8 cellular contexts compared by ENCODE assay signal in the genomic region with DNA sequence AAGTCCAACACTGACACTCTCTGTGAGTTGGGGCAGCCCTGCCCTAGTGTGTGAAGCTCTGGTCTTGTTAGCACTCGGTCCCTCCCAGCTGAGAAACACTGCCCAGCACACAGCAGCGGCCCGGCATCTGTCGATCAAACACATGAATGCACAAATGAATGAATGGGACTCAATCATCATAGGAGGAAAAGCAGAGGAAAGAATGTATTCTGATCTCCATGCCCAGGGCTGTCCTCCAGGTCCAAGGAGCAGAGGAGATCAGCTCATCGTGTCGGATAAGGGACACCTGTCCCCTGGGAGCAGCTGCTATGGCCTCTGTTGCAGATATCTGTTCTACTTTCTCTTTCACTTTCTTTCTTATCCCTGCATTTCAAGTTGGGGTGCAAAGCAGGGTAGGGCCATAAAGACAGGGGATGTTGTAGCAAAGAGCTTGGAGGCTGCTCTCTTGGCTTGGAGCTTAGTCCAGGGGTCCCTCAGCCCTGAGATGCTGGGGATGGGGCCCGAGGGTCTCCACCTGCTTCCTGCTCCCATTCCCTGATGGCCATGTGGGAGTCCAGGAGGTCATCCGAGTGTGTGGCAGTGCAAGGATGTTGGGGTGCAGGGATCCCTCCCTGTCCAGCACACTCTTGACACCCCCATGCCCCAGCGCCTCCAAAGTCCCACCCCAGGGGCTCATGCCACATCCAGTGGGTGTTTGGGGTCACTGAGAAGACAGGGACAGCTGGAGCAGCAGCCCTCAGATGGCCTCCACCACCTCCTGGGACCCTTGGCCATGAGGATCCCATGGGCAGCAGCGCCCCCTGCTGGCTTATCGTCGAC.
DNase-seq lines count a peak whose midpoint lies in the region; ATAC-seq and TF ChIP-seq lines count a peak whose summit lies in the region.

No MANE protein-coding gene starts in this region.

- peak overlapping the region; percentile 14 to 38 for H3K4me3 Mint-ChIP-seq in effector memory CD8-positive, alpha-beta T cell
- no peak overlapping the region for H3K4me3 Mint-ChIP-seq in progenitor cell of endocrine pancreas (ENCODE audit: low read depth)

- peak; percentile 30 for ATAC-seq in effector memory CD8-positive, alpha-beta T cell (replicated peaks)
- ATAC-seq in GM21529 (IDR thresholded peaks at IDR 0.05; ENCODE audit: unreplicated experiment): no peak

- H3K27ac ChIP-seq in RWPE1: no peak overlapping the region

- CTCF ChIA-PET in RWPE1 (lab: Yijun Ruan, JAX): interaction anchor here (0.6 to 4.2 kb wide), 5 partner anchors 15 to 711 kb away, joined by 3 to 63 read pairs (median 3); no protein-coding TSS in a partner anchor

- POLR2A ChIA-PET in RWPE1 (lab: Yijun Ruan, JAX; ENCODE audit: low non-redundant PET): no interaction called here

- H3K36me3 Mint-ChIP-seq in effector memory CD8-positive, alpha-beta T cell (ENCODE audit: insufficient read depth): peaks cover 3% of the 10 kb centered on the region
- no peaks in the 10 kb centered on the region for H3K36me3 Mint-ChIP-seq in progenitor cell of endocrine pancreas (ENCODE audit: insufficient read depth)

- TF ChIP-seq CTCF in progenitor cell of endocrine pancreas (IDR thresholded peaks at IDR 0.05; ENCODE audit: unreplicated experiment) (peak; percentile 41), RWPE1 (conservative IDR thresholded peaks at IDR 0.05; ENCODE audit: low read depth) (no peak)

- H3K27me3 Mint-ChIP-seq in effector memory CD8-positive, alpha-beta T cell: peaks cover 13 to 50% of the 10 kb centered on the region in 2 donors
- H3K27me3 Mint-ChIP-seq in progenitor cell of endocrine pancreas: peaks cover 54% of the 10 kb centered on the region

- peaks cover 33% of the 10 kb centered on the region in 2 donors for H3K4me1 Mint-ChIP-seq in effector memory CD8-positive, alpha-beta T cell (ENCODE audit: low read depth in 2 of 2)
- H3K4me1 Mint-ChIP-seq in progenitor cell of endocrine pancreas (ENCODE audit: low read depth): peaks cover 7% of the 10 kb centered on the region

- no peaks in the 10 kb centered on the region for H3K9me3 Mint-ChIP-seq in effector memory CD8-positive, alpha-beta T cell
- no peaks in the 10 kb centered on the region for H3K9me3 Mint-ChIP-seq in progenitor cell of endocrine pancreas (ENCODE audit: low read depth)

- H3K27ac Mint-ChIP-seq in effector memory CD8-positive, alpha-beta T cell: peak overlapping the region in 1 of 2 donors; percentile 78
- no peak overlapping the region for H3K27ac Mint-ChIP-seq in progenitor cell of endocrine pancreas

- DNase-seq in activated gamma-delta T cell treated with Interleukin-2 at 50 U/mL for 16 hours (peak; percentile 31), activated gamma-delta T cell (lab: John Stamatoyannopoulos, UW) (no peak), UCSD-AML1 (lab: John Stamatoyannopoulos, UW; ENCODE audit: unreplicated experiment) (peak; percentile 42), progenitor cell of endocrine pancreas (ENCODE audit: low spot score, unreplicated experiment) (peak; percentile 27), occipital lobe (lab: John Stamatoyannopoulos, UW) (no peak), RWPE1 (ENCODE audit: low spot score) (no peak)
- peak; percentile 24 to 43 (median 38) for DNase-seq in effector memory CD8-positive, alpha-beta T cell

Comparison
In these comparisons a context has a peak if more than half of its experiments do, and no peak if none do; other contexts are left out.
1. DNase-seq: peak in activated gamma-delta T cell treated with Interleukin-2 at 50 U/mL for 16 hours (single experiment), UCSD-AML1 (single experiment), effector memory CD8-positive, alpha-beta T cell (3 of 3) and progenitor cell of endocrine pancreas (single experiment); none in activated gamma-delta T cell (single experiment), occipital lobe (single experiment) and RWPE1 (single experiment).